ENCODE assay signal across 7 cellular contexts in genomic region chr12:125983784-125984510, GRCh38.
A peak's percentile ranks its signal among the peaks of the same experiment; 100 is the strongest.
DNase-seq lines count a peak whose midpoint lies in the region; ATAC-seq, FAIRE-seq and TF ChIP-seq lines count a peak whose summit lies in the region.

No MANE protein-coding gene starts in this region.

- H3K27ac ChIP-seq in H1 (ENCODE audit: low read depth, low read length) = peak overlapping the region; percentile 38; the same call in 1 of the 2 replicates
- H3K27ac ChIP-seq in tibial nerve = peak overlapping the region in 1 of 4 donors; percentile 4

- H3K14ac ChIP-seq in H1 (ENCODE audit: insufficient read length) = no peak overlapping the region

- H3K4me1 ChIP-seq in H1 (replicated peaks in 1 of 4; ENCODE audit: control insufficient read depth in 3 of 4, insufficient read depth in 4 of 4, low read length in 3 of 4) (peaks cover 0 to 4% (median 4%) of the 10 kb centered on the region in 4 experiments; a peak in 6 of 7 replicates), mononuclear cell (ENCODE audit: insufficient read depth, low read length) (no peaks in the 10 kb centered on the region), tibial nerve (peaks cover 0 to 12% (median 0%) of the 10 kb centered on the region in 4 donors)

- DNase-seq in NCI-H774 (lab: John Stamatoyannopoulos, UW) (peak; percentile 40), H1 (ENCODE audit: low read depth in 1 of 2, low spot score in 2 of 2) (peak in 1 of 2 experiments; percentile 82), tibial nerve (ENCODE audit: low spot score in 2 of 2) (no peak), NCI-H526 (lab: John Stamatoyannopoulos, UW) (no peak)
- no peak for DNase-seq in stimulated activated CD4-positive, alpha-beta T cell treated with anti-CD3 and anti-CD28 coated beads, Interleukin-15, amount 100 ng/mL, for 24 hours

- no peak overlapping the region for H3K23ac ChIP-seq in H1 (ENCODE audit: insufficient read length)

- H3K27me3 ChIP-seq in H1 (replicated peaks in 1 of 4; ENCODE audit: control insufficient read depth in 3 of 4, extremely low read depth in 1 of 4, insufficient read depth in 3 of 4, low read length in 3 of 4) (peaks cover 0 to 3% (median 1%) of the 10 kb centered on the region in 4 experiments; a peak in 4 of 7 replicates), mononuclear cell (ENCODE audit: insufficient read depth, low read length) (peaks cover 2% of the 10 kb centered on the region), tibial nerve (peaks cover 0 to 11% of the 10 kb centered on the region in 2 donors)

- H2BK12ac ChIP-seq in H1 (ENCODE audit: low read depth, low read length) = 0 out of 2 replicates have a peak overlapping the region, but pooled peaks have one; percentile 55

- H2BK15ac ChIP-seq in H1 (ENCODE audit: low read length) = no peak overlapping the region

- H3K23me2 ChIP-seq in H1 (ENCODE audit: low read depth, low read length) = peaks cover 7% of the 10 kb centered on the region; the same call in 1 of the 2 replicates

- H3K79me1 ChIP-seq in H1 (ENCODE audit: low read depth, low read length) = no peaks in the 10 kb centered on the region

- POLR2A ChIA-PET in H1 (lab: Charles Lee; ENCODE audit: partially characterized antibody) = no interaction called here

- peak overlapping the region; percentile 39; the same call in 1 of the 2 replicates for H4K8ac ChIP-seq in H1 (ENCODE audit: extremely low read depth, insufficient read depth, low read length)

- peak overlapping the region in 3 of 4 experiments; percentile 47 to 58 (median 53); a peak in 5 of 7 replicates for H3K9ac ChIP-seq in H1 (replicated peaks in 1 of 4; ENCODE audit: extremely low read depth in 1 of 4, low read depth in 3 of 4, low read length in 3 of 4)

- peak overlapping the region; percentile 81 for H3K18ac ChIP-seq in H1 (ENCODE audit: extremely low read depth, low read length)

- no peak; a peak in 1 of 4 replicates for TF ChIP-seq RAD21 in H1 (IDR thresholded peaks at IDR 0.05 in 1 of 2, conservative IDR thresholded peaks at IDR 0.05 in 1 of 2; ENCODE audit: low read depth in 2 of 2, low read length in 2 of 2)

- peak overlapping the region; percentile 31 for H4K91ac ChIP-seq in H1 (replicated peaks; ENCODE audit: insufficient read length, low read length)

- TF ChIP-seq CTCF in H1 (IDR thresholded peaks at IDR 0.05; ENCODE audit: control extremely low read depth in 1 of 3, insufficient read depth in 1 of 3, low read depth in 1 of 3, low read length in 3 of 3) (no peak), tibial nerve (IDR thresholded peaks at IDR 0.05) (no peak)

- peak overlapping the region; percentile 68 for H2AFZ ChIP-seq in H1 (ENCODE audit: low read length)

- no peaks in the 10 kb centered on the region for H4K20me1 ChIP-seq in H1 (replicated peaks in 1 of 2; ENCODE audit: control insufficient read depth in 1 of 2, insufficient read depth in 2 of 2, low read length in 2 of 2)

- FAIRE-seq in H1 (lab: Jason Lieb, UNC) = no peak

- no peak overlapping the region for H2AK5ac ChIP-seq in H1 (ENCODE audit: low read depth, low read length)

- H3K4me2 ChIP-seq in H1 (ENCODE audit: insufficient read depth in 1 of 2, low read depth in 2 of 2, low read length in 2 of 2) = peak overlapping the region; percentile 80 to 89

- 0% methylated on average over 8 of the region's 14 CpGs; no CpG with 5 or more reads in 1 of the 2 experiments for WGBS in H1 (ENCODE audit: extremely low coverage in 1 of 2, insufficient coverage in 1 of 2, insufficient read length in 1 of 2, insufficient replicate concordance in 2 of 2, low coverage in 1 of 2, low lambda C conversion rate in 2 of 2, missing lambda C conversion rate in 1 of 2), 2 experiments
- WGBS in tibial nerve, 2 donors = 4 to 5% methylated on average over 8 to 12 of the region's 14 CpGs

- H2BK5ac ChIP-seq in H1 (ENCODE audit: low read depth, low read length) = peak overlapping the region; percentile 78; the same call in 1 of the 2 replicates

- no peak overlapping the region for H3K4ac ChIP-seq in H1 (replicated peaks; ENCODE audit: insufficient read length, low read depth, low read length)

- CTCF ChIA-PET in H1 (lab: Charles Lee; ENCODE audit: partially characterized antibody) = interaction anchor here (1.5 kb wide), 1 partner anchor 39 kb away, joined by 3 read pairs; no protein-coding TSS in a partner anchor

- H3K36me3 ChIP-seq in H1 (ENCODE audit: control insufficient read depth in 2 of 4, insufficient read depth in 4 of 4, low read length in 3 of 4) (no peaks in the 10 kb centered on the region), tibial nerve (no peaks in the 10 kb centered on the region)

- H3K9me3 ChIP-seq in H1 (ENCODE audit: insufficient read depth in 2 of 2, low read depth in 1 of 2, low read length in 1 of 2) (no peaks in the 10 kb centered on the region), mononuclear cell (ENCODE audit: low read depth, low read length) (no peaks in the 10 kb centered on the region), tibial nerve (no peaks in the 10 kb centered on the region)

- no peaks in the 10 kb centered on the region for H3K79me2 ChIP-seq in H1 (ENCODE audit: control insufficient read depth in 1 of 2, insufficient read depth in 2 of 2, low read length in 2 of 2)

- TF ChIP-seq POLR2A in H1 (IDR thresholded peaks at IDR 0.05; ENCODE audit: control extremely low read depth in 1 of 2, low read depth in 2 of 2, low read length in 2 of 2) (no peak), tibial nerve (IDR thresholded peaks at IDR 0.05) (no peak)

- no peak for ATAC-seq in HG03378 (IDR thresholded peaks at IDR 0.05; ENCODE audit: unreplicated experiment)

- no peak overlapping the region for H2BK20ac ChIP-seq in H1 (ENCODE audit: low read length)

- no peak overlapping the region for H3K56ac ChIP-seq in H1 (replicated peaks; ENCODE audit: insufficient read length, low read depth, low read length)

- H3K4me3 ChIP-seq in H1 (ENCODE audit: extremely low read depth in 1 of 4, insufficient read depth in 2 of 4, low read depth in 3 of 4, low read length in 4 of 4) (peak overlapping the region; percentile 60 to 78 (median 70)), mononuclear cell (ENCODE audit: low read length) (peak overlapping the region; percentile 19), tibial nerve (peak overlapping the region; percentile 20 to 46 (median 26))

- no peak overlapping the region for H2BK120ac ChIP-seq in H1 (replicated peaks; ENCODE audit: low read depth, low read length)

- TF ChIP-seq EP300 in H1 (IDR thresholded peaks at IDR 0.05; ENCODE audit: borderline replicate concordance in 1 of 2, low read depth in 2 of 2, low read length in 2 of 2) (no peak), tibial nerve (IDR thresholded peaks at IDR 0.05) (no peak)

- H4K5ac ChIP-seq in H1 (ENCODE audit: insufficient read length, low read depth, low read length) = peak overlapping the region; percentile 49

TF ChIP-seq in H1, 55 proteins besides CTCF, POLR2A, EP300 and RAD21:
- TF ChIP-seq SIRT6 (IDR thresholded peaks at IDR 0.05; ENCODE audit: low read length) = no peak
- 0 out of 2 replicates have a peak, but pooled peaks have one; percentile 32 for TF ChIP-seq TAF1 (IDR thresholded peaks at IDR 0.05; ENCODE audit: low read depth, low read length)
- no peak for TF ChIP-seq FOSL1 (IDR thresholded peaks at IDR 0.05; ENCODE audit: insufficient read depth, low read depth, low read length)
- TF ChIP-seq SUZ12 (IDR thresholded peaks at IDR 0.05; ENCODE audit: low read length) = no peak
- TF ChIP-seq SIN3A (conservative IDR thresholded peaks at IDR 0.05 in 1 of 2, IDR thresholded peaks at IDR 0.05 in 1 of 2; ENCODE audit: low read depth in 1 of 2, low read length in 2 of 2) = peak in 1 of 2 experiments; percentile 64; a peak in 2 of 4 replicates
- TF ChIP-seq GTF2F1 (IDR thresholded peaks at IDR 0.05; ENCODE audit: borderline replicate concordance, low read depth, low read length) = no peak
- TF ChIP-seq CEBPB (IDR thresholded peaks at IDR 0.05; ENCODE audit: low read depth, low read length) = no peak
- TF ChIP-seq HDAC2 (IDR thresholded peaks at IDR 0.05; ENCODE audit: borderline replicate concordance in 1 of 2, low read depth in 2 of 2, low read length in 2 of 2) = peak in 1 of 2 experiments; percentile 50; a peak in 1 of 4 replicates
- no peak for TF ChIP-seq ATF2 (IDR thresholded peaks at IDR 0.05; ENCODE audit: low read length)
- TF ChIP-seq ZNF274 (IDR thresholded peaks at IDR 0.05; ENCODE audit: borderline replicate concordance, extremely low read depth, low read length) = no peak
- no peak for TF ChIP-seq BACH1 (IDR thresholded peaks at IDR 0.05; ENCODE audit: low read length)
- no peak for TF ChIP-seq SAP30 (IDR thresholded peaks at IDR 0.05; ENCODE audit: insufficient read depth, insufficient replicate concordance, low read length)
- TF ChIP-seq CREB1 (IDR thresholded peaks at IDR 0.05) = 0 out of 2 replicates have a peak, but pooled peaks have one; percentile 2
- peak; percentile 10; the same call in 1 of the 2 replicates for TF ChIP-seq SP1 (IDR thresholded peaks at IDR 0.05; ENCODE audit: low read depth, low read length)

Comparison
In these comparisons a context has a peak if more than half of its experiments do, and no peak if none do; other contexts are left out.
1. H3K4me3 ChIP-seq: peak in every context shown above with its lines; median percentile 70 in H1; 26 in tibial nerve; 19 in mononuclear cell.